ENCODE assay signal across 1 cellular context in the genomic region with DNA sequence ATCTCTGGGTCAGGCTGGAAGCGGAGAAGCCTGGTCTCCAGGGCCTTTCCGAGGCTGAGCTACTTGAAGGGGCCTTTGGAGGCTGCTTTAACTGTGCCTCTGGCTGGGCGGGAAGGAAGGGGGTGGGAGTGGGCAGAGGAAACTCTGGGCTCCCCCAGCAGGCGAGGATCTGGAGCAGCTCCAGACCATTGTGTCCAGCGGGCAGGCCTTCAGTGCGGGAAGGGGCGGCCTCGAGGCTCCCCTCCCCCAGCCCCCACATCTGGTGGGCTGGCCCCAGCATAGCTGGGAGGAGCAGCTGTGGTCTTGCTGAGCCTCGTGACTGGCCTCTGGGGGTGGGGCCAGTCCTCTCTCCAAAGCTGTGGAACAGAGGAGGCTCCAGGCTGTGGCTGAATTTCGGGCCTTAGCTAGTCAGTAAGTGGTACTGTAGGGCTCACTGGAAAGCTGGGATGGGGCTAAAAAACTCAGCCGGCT.
TF ChIP-seq lines count a peak whose summit lies in the region.

No MANE protein-coding gene starts in this region.

TF ChIP-seq in K562, 482 proteins besides CTCF, POLR2A, EP300 and RAD21 (continued from another document and continues in another):
- TF ChIP-seq SMAD4 (CRISPR knock-in tag; conservative IDR thresholded peaks at IDR 0.05) (0 out of 2 replicates have a peak, but pooled peaks have one; percentile 46), NCOA2 (IDR thresholded peaks at IDR 0.05; ENCODE audit: partially characterized antibody in 2 of 2) (no peak), ZKSCAN3 (CRISPR knock-in tag; IDR thresholded peaks at IDR 0.05) (no peak), CCNT2 (IDR thresholded peaks at IDR 0.05; ENCODE audit: borderline replicate concordance, extremely low read depth, insufficient read length, low read depth, low read length) (peak; percentile 26), TEAD4 (IDR thresholded peaks at IDR 0.05; ENCODE audit: low read length) (no peak), TEAD4 (CRISPR knock-in tag; IDR thresholded peaks at IDR 0.05; ENCODE audit: borderline replicate concordance) (no peak), TGIF2 (CRISPR knock-in tag; IDR thresholded peaks at IDR 0.05) (no peak), CAMTA2 (CRISPR knock-in tag; conservative IDR thresholded peaks at IDR 0.05) (no peak), LCOR (CRISPR knock-in tag; IDR thresholded peaks at IDR 0.05) (no peak), TAF15 (IDR thresholded peaks at IDR 0.05; ENCODE audit: low read depth, low read length) (no peak), BRD4 (IDR thresholded peaks at IDR 0.05) (no peak), MTA2 (IDR thresholded peaks at IDR 0.05; ENCODE audit: low read depth) (no peak), SAFB (IDR thresholded peaks at IDR 0.05; ENCODE audit: borderline replicate concordance, low read depth, low read length) (no peak), ZSCAN29 (IDR thresholded peaks at IDR 0.05) (no peak), ZNF165 (CRISPR knock-in tag; IDR thresholded peaks at IDR 0.05; ENCODE audit: borderline replicate concordance) (no peak), KLF10 (CRISPR knock-in tag; IDR thresholded peaks at IDR 0.05) (no peak), RBM39 (optimal IDR thresholded peaks at IDR 0.05; ENCODE audit: low read depth, low read length) (no peak), HDAC6 (IDR thresholded peaks at IDR 0.05; ENCODE audit: low read depth, low read length) (no peak), ZNF12 (CRISPR knock-in tag; IDR thresholded peaks at IDR 0.05) (no peak), ZNF347 (CRISPR knock-in tag; IDR thresholded peaks at IDR 0.05; ENCODE audit: low read depth) (no peak), E2F3 (CRISPR knock-in tag; IDR thresholded peaks at IDR 0.05) (no peak), TBP (optimal IDR thresholded peaks at IDR 0.05; ENCODE audit: low read depth, low read length) (no peak), CBFA2T2 (conservative IDR thresholded peaks at IDR 0.05) (0 out of 2 replicates have a peak, but pooled peaks have one; percentile 26), MCM5 (IDR thresholded peaks at IDR 0.05; ENCODE audit: low read depth) (no peak), NFIC (IDR thresholded peaks at IDR 0.05) (no peak), SMAD3 (CRISPR knock-in tag; conservative IDR thresholded peaks at IDR 0.05) (no peak), ETS2 (tag; IDR thresholded peaks at IDR 0.05; ENCODE audit: borderline replicate concordance, poor library complexity, severe bottlenecking) (no peak), BRD9 (IDR thresholded peaks at IDR 0.05; ENCODE audit: low read depth, partially characterized antibody) (no peak), MEIS2 (IDR thresholded peaks at IDR 0.05; ENCODE audit: partially characterized antibody) (no peak)
- TF ChIP-seq, protein P1, sequence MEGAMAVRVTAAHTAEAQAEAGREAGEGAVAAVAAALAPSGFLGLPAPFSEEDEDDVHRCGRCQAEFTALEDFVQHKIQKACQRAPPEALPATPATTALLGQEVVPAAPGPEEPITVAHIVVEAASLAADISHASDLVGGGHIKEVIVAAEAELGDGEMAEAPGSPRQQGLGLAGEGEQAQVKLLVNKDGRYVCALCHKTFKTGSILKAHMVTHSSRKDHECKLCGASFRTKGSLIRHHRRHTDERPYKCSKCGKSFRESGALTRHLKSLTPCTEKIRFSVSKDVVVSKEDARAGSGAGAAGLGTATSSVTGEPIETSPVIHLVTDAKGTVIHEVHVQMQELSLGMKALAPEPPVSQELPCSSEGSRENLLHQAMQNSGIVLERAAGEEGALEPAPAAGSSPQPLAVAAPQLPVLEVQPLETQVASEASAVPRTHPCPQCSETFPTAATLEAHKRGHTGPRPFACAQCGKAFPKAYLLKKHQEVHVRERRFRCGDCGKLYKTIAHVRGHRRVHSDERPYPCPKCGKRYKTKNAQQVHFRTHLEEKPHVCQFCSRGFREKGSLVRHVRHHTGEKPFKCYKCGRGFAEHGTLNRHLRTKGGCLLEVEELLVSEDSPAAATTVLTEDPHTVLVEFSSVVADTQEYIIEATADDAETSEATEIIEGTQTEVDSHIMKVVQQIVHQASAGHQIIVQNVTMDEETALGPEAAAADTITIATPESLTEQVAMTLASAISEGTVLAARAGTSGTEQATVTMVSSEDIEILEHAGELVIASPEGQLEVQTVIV (CRISPR knock-in tag; IDR thresholded peaks at IDR 0.05; ENCODE audit: borderline replicate concordance), result no peak
- TF ChIP-seq, protein P2, sequence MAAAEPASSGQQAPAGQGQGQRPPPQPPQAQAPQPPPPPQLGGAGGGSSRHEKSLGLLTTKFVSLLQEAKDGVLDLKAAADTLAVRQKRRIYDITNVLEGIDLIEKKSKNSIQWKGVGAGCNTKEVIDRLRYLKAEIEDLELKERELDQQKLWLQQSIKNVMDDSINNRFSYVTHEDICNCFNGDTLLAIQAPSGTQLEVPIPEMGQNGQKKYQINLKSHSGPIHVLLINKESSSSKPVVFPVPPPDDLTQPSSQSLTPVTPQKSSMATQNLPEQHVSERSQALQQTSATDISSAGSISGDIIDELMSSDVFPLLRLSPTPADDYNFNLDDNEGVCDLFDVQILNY (CRISPR knock-in tag; IDR thresholded peaks at IDR 0.05), result no peak
- TF ChIP-seq, protein P3, sequence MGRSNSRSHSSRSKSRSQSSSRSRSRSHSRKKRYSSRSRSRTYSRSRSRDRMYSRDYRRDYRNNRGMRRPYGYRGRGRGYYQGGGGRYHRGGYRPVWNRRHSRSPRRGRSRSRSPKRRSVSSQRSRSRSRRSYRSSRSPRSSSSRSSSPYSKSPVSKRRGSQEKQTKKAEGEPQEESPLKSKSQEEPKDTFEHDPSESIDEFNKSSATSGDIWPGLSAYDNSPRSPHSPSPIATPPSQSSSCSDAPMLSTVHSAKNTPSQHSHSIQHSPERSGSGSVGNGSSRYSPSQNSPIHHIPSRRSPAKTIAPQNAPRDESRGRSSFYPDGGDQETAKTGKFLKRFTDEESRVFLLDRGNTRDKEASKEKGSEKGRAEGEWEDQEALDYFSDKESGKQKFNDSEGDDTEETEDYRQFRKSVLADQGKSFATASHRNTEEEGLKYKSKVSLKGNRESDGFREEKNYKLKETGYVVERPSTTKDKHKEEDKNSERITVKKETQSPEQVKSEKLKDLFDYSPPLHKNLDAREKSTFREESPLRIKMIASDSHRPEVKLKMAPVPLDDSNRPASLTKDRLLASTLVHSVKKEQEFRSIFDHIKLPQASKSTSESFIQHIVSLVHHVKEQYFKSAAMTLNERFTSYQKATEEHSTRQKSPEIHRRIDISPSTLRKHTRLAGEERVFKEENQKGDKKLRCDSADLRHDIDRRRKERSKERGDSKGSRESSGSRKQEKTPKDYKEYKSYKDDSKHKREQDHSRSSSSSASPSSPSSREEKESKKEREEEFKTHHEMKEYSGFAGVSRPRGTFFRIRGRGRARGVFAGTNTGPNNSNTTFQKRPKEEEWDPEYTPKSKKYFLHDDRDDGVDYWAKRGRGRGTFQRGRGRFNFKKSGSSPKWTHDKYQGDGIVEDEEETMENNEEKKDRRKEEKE (IDR thresholded peaks at IDR 0.05; ENCODE audit: borderline replicate concordance in 1 of 2, control insufficient read depth in 1 of 2, low read depth in 2 of 2, low read length in 1 of 2), result no peak
- TF ChIP-seq, protein P4, sequence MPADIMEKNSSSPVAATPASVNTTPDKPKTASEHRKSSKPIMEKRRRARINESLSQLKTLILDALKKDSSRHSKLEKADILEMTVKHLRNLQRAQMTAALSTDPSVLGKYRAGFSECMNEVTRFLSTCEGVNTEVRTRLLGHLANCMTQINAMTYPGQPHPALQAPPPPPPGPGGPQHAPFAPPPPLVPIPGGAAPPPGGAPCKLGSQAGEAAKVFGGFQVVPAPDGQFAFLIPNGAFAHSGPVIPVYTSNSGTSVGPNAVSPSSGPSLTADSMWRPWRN (IDR thresholded peaks at IDR 0.05; ENCODE audit: low read depth), result no peak
- TF ChIP-seq, protein P5, sequence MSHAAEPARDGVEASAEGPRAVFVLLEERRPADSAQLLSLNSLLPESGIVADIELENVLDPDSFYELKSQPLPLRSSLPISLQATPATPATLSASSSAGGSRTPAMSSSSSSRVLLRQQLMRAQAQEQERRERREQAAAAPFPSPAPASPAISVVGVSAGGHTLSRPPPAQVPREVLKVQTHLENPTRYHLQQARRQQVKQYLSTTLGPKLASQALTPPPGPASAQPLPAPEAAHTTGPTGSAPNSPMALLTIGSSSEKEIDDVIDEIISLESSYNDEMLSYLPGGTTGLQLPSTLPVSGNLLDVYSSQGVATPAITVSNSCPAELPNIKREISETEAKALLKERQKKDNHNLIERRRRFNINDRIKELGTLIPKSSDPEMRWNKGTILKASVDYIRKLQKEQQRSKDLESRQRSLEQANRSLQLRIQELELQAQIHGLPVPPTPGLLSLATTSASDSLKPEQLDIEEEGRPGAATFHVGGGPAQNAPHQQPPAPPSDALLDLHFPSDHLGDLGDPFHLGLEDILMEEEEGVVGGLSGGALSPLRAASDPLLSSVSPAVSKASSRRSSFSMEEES (CRISPR knock-in tag; IDR thresholded peaks at IDR 0.05), result peak; percentile 74
- TF ChIP-seq, protein P6, sequence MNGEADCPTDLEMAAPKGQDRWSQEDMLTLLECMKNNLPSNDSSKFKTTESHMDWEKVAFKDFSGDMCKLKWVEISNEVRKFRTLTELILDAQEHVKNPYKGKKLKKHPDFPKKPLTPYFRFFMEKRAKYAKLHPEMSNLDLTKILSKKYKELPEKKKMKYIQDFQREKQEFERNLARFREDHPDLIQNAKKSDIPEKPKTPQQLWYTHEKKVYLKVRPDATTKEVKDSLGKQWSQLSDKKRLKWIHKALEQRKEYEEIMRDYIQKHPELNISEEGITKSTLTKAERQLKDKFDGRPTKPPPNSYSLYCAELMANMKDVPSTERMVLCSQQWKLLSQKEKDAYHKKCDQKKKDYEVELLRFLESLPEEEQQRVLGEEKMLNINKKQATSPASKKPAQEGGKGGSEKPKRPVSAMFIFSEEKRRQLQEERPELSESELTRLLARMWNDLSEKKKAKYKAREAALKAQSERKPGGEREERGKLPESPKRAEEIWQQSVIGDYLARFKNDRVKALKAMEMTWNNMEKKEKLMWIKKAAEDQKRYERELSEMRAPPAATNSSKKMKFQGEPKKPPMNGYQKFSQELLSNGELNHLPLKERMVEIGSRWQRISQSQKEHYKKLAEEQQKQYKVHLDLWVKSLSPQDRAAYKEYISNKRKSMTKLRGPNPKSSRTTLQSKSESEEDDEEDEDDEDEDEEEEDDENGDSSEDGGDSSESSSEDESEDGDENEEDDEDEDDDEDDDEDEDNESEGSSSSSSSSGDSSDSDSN (IDR thresholded peaks at IDR 0.05; ENCODE audit: borderline replicate concordance in 1 of 2, low read depth in 2 of 2, low read length in 2 of 2), result peak in 1 of 2 experiments; percentile 24; a peak in 1 of 4 replicates
- TF ChIP-seq, protein P7, sequence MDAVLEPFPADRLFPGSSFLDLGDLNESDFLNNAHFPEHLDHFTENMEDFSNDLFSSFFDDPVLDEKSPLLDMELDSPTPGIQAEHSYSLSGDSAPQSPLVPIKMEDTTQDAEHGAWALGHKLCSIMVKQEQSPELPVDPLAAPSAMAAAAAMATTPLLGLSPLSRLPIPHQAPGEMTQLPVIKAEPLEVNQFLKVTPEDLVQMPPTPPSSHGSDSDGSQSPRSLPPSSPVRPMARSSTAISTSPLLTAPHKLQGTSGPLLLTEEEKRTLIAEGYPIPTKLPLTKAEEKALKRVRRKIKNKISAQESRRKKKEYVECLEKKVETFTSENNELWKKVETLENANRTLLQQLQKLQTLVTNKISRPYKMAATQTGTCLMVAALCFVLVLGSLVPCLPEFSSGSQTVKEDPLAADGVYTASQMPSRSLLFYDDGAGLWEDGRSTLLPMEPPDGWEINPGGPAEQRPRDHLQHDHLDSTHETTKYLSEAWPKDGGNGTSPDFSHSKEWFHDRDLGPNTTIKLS (IDR thresholded peaks at IDR 0.05; ENCODE audit: borderline replicate concordance, low read depth), result no peak
- TF ChIP-seq, protein P8, sequence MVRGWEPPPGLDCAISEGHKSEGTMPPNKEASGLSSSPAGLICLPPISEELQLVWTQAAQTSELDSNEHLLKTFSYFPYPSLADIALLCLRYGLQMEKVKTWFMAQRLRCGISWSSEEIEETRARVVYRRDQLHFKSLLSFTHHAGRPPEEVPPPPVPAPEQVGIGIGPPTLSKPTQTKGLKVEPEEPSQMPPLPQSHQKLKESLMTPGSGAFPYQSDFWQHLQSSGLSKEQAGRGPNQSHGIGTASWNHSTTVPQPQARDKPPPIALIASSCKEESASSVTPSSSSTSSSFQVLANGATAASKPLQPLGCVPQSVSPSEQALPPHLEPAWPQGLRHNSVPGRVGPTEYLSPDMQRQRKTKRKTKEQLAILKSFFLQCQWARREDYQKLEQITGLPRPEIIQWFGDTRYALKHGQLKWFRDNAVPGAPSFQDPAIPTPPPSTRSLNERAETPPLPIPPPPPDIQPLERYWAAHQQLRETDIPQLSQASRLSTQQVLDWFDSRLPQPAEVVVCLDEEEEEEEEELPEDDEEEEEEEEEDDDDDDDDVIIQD (CRISPR knock-in tag; IDR thresholded peaks at IDR 0.05), result no peak
- TF ChIP-seq, protein P9, sequence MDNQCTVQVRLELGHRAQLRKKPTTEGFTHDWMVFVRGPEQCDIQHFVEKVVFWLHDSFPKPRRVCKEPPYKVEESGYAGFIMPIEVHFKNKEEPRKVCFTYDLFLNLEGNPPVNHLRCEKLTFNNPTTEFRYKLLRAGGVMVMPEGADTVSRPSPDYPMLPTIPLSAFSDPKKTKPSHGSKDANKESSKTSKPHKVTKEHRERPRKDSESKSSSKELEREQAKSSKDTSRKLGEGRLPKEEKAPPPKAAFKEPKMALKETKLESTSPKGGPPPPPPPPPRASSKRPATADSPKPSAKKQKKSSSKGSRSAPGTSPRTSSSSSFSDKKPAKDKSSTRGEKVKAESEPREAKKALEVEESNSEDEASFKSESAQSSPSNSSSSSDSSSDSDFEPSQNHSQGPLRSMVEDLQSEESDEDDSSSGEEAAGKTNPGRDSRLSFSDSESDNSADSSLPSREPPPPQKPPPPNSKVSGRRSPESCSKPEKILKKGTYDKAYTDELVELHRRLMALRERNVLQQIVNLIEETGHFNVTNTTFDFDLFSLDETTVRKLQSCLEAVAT (IDR thresholded peaks at IDR 0.05), result 0 out of 4 replicates have a peak, but pooled peaks of 1 of the 2 experiments have one; percentile 22
- TF ChIP-seq, protein P10, sequence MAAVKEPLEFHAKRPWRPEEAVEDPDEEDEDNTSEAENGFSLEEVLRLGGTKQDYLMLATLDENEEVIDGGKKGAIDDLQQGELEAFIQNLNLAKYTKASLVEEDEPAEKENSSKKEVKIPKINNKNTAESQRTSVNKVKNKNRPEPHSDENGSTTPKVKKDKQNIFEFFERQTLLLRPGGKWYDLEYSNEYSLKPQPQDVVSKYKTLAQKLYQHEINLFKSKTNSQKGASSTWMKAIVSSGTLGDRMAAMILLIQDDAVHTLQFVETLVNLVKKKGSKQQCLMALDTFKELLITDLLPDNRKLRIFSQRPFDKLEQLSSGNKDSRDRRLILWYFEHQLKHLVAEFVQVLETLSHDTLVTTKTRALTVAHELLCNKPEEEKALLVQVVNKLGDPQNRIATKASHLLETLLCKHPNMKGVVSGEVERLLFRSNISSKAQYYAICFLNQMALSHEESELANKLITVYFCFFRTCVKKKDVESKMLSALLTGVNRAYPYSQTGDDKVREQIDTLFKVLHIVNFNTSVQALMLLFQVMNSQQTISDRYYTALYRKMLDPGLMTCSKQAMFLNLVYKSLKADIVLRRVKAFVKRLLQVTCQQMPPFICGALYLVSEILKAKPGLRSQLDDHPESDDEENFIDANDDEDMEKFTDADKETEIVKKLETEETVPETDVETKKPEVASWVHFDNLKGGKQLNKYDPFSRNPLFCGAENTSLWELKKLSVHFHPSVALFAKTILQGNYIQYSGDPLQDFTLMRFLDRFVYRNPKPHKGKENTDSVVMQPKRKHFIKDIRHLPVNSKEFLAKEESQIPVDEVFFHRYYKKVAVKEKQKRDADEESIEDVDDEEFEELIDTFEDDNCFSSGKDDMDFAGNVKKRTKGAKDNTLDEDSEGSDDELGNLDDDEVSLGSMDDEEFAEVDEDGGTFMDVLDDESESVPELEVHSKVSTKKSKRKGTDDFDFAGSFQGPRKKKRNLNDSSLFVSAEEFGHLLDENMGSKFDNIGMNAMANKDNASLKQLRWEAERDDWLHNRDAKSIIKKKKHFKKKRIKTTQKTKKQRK (IDR thresholded peaks at IDR 0.05; ENCODE audit: borderline replicate concordance, low read depth, low read length), result no peak
